ENCODE assay signal across 1 cellular context in the genomic region with DNA sequence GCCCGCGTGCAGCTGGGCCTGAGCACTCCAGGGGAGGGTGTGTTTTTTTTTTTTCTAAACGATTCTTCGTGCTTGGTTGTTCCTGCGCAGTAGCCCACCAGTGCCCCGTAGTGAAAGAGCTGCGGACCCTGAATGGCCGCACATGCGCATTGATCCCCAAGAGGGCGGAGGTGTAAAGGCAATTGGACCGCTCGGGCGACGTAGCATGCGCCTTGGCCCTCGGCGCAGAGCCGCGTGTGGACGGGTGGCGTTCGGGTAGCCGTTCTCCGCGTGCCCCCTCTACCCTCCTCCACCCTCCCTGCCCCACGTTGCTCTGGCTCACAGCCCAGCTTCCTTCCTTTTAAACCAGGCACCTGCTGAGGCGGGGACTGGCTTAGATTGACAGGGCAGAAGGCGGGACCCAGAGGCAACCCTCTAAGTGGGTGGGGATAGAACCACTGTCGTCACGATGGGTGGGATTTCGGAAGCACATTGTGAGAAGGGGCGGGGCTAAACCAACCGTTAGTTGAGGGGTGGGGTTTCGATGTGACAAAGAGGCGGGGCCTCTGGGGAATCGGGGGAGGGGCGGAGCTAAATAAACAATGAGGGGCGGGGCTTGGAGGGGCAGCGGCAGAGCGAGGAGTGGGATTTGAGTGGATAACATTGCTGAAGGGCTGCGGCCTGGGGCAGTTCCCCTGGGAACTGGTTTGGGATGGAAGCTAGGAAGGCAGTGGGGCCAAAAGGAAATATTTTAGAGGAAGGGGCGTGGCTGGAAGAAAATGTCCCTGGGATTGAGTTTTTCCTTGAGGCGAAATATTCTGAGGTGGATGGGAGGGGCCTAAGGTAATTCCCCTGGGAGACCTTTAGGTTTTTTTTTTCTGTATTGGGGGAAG.
TF ChIP-seq lines count a peak whose summit lies in the region.

No MANE protein-coding gene starts in this region.

TF ChIP-seq in WTC11, 78 proteins besides CTCF, POLR2A, EP300 and RAD21 (continued from another document and continues in another):
- TF ChIP-seq, protein P1, sequence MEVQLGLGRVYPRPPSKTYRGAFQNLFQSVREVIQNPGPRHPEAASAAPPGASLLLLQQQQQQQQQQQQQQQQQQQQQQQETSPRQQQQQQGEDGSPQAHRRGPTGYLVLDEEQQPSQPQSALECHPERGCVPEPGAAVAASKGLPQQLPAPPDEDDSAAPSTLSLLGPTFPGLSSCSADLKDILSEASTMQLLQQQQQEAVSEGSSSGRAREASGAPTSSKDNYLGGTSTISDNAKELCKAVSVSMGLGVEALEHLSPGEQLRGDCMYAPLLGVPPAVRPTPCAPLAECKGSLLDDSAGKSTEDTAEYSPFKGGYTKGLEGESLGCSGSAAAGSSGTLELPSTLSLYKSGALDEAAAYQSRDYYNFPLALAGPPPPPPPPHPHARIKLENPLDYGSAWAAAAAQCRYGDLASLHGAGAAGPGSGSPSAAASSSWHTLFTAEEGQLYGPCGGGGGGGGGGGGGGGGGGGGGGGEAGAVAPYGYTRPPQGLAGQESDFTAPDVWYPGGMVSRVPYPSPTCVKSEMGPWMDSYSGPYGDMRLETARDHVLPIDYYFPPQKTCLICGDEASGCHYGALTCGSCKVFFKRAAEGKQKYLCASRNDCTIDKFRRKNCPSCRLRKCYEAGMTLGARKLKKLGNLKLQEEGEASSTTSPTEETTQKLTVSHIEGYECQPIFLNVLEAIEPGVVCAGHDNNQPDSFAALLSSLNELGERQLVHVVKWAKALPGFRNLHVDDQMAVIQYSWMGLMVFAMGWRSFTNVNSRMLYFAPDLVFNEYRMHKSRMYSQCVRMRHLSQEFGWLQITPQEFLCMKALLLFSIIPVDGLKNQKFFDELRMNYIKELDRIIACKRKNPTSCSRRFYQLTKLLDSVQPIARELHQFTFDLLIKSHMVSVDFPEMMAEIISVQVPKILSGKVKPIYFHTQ (CRISPR knock-in tag; IDR thresholded peaks at IDR 0.05): 0 out of 2 replicates have a peak, but pooled peaks have one; percentile 40
- TF ChIP-seq ZNF138 (CRISPR knock-in tag; conservative IDR thresholded peaks at IDR 0.05): no peak
- TF ChIP-seq, protein P2, sequence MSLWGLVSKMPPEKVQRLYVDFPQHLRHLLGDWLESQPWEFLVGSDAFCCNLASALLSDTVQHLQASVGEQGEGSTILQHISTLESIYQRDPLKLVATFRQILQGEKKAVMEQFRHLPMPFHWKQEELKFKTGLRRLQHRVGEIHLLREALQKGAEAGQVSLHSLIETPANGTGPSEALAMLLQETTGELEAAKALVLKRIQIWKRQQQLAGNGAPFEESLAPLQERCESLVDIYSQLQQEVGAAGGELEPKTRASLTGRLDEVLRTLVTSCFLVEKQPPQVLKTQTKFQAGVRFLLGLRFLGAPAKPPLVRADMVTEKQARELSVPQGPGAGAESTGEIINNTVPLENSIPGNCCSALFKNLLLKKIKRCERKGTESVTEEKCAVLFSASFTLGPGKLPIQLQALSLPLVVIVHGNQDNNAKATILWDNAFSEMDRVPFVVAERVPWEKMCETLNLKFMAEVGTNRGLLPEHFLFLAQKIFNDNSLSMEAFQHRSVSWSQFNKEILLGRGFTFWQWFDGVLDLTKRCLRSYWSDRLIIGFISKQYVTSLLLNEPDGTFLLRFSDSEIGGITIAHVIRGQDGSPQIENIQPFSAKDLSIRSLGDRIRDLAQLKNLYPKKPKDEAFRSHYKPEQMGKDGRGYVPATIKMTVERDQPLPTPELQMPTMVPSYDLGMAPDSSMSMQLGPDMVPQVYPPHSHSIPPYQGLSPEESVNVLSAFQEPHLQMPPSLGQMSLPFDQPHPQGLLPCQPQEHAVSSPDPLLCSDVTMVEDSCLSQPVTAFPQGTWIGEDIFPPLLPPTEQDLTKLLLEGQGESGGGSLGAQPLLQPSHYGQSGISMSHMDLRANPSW (CRISPR knock-in tag; conservative IDR thresholded peaks at IDR 0.05; ENCODE audit: low read depth): no peak
- TF ChIP-seq ZNF219 (CRISPR knock-in tag; IDR thresholded peaks at IDR 0.05; ENCODE audit: borderline replicate concordance): no peak
- TF ChIP-seq, protein P3, sequence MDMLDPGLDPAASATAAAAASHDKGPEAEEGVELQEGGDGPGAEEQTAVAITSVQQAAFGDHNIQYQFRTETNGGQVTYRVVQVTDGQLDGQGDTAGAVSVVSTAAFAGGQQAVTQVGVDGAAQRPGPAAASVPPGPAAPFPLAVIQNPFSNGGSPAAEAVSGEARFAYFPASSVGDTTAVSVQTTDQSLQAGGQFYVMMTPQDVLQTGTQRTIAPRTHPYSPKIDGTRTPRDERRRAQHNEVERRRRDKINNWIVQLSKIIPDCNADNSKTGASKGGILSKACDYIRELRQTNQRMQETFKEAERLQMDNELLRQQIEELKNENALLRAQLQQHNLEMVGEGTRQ (CRISPR knock-in tag; IDR thresholded peaks at IDR 0.05): no peak; the same call in none of the 2 replicates
- TF ChIP-seq, protein P4, sequence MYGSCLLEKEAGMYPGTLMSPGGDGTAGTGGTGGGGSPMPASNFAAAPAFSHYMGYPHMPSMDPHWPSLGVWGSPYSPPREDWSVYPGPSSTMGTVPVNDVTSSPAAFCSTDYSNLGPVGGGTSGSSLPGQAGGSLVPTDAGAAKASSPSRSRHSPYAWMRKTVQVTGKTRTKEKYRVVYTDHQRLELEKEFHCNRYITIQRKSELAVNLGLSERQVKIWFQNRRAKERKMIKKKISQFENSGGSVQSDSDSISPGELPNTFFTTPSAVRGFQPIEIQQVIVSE (CRISPR knock-in tag; IDR thresholded peaks at IDR 0.05; ENCODE audit: borderline replicate concordance): 0 out of 2 replicates have a peak, but pooled peaks have one; percentile 16
- TF ChIP-seq ZNF121 (CRISPR knock-in tag; IDR thresholded peaks at IDR 0.05): no peak; the same call in 1 of the 2 replicates
- TF ChIP-seq, protein P5, sequence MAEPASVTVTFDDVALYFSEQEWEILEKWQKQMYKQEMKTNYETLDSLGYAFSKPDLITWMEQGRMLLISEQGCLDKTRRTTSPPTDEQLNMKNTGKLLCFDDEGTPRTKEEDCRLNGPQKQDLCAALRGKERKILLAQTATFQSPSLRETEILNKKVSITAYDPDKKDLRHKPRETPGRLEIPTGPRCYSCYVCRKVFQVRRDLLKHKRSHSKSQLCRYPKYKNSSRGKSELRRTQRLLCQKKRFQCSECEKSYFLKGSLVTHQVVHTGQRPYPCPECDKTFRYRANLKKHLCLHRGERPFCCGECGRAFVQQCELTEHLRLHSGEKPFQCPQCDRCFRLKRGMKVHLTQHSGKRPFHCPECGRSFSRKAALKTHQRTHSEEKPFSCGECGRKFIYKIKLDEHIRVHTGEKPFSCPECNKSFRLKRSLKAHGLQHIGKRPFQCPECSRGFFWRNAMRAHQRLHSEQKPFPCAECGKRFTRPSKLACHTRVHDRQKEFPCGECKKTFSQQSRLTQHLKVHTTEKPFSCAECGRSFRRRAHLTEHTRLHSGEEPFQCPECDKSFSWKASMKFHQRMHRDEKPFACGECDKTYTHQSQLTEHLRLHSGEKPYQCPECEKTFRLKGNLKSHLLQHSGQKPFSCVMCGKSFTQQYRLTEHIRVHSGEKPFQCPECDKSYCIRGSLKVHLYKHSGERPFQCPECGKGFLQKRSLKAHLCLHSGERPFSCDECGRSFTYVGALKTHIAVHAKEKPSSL (CRISPR knock-in tag; conservative IDR thresholded peaks at IDR 0.05): no peak
- TF ChIP-seq ZNF671 (CRISPR knock-in tag; IDR thresholded peaks at IDR 0.05): peak; percentile 39; the same call in 1 of the 2 replicates
- TF ChIP-seq, protein P6, sequence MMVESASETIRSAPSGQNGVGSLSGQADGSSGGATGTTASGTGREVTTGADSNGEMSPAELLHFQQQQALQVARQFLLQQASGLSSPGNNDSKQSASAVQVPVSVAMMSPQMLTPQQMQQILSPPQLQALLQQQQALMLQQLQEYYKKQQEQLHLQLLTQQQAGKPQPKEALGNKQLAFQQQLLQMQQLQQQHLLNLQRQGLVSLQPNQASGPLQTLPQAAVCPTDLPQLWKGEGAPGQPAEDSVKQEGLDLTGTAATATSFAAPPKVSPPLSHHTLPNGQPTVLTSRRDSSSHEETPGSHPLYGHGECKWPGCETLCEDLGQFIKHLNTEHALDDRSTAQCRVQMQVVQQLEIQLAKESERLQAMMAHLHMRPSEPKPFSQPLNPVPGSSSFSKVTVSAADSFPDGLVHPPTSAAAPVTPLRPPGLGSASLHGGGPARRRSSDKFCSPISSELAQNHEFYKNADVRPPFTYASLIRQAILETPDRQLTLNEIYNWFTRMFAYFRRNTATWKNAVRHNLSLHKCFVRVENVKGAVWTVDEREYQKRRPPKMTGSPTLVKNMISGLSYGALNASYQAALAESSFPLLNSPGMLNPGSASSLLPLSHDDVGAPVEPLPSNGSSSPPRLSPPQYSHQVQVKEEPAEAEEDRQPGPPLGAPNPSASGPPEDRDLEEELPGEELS (CRISPR knock-in tag; IDR thresholded peaks at IDR 0.05): no peak; the same call in 1 of the 2 replicates
- TF ChIP-seq, protein P7, sequence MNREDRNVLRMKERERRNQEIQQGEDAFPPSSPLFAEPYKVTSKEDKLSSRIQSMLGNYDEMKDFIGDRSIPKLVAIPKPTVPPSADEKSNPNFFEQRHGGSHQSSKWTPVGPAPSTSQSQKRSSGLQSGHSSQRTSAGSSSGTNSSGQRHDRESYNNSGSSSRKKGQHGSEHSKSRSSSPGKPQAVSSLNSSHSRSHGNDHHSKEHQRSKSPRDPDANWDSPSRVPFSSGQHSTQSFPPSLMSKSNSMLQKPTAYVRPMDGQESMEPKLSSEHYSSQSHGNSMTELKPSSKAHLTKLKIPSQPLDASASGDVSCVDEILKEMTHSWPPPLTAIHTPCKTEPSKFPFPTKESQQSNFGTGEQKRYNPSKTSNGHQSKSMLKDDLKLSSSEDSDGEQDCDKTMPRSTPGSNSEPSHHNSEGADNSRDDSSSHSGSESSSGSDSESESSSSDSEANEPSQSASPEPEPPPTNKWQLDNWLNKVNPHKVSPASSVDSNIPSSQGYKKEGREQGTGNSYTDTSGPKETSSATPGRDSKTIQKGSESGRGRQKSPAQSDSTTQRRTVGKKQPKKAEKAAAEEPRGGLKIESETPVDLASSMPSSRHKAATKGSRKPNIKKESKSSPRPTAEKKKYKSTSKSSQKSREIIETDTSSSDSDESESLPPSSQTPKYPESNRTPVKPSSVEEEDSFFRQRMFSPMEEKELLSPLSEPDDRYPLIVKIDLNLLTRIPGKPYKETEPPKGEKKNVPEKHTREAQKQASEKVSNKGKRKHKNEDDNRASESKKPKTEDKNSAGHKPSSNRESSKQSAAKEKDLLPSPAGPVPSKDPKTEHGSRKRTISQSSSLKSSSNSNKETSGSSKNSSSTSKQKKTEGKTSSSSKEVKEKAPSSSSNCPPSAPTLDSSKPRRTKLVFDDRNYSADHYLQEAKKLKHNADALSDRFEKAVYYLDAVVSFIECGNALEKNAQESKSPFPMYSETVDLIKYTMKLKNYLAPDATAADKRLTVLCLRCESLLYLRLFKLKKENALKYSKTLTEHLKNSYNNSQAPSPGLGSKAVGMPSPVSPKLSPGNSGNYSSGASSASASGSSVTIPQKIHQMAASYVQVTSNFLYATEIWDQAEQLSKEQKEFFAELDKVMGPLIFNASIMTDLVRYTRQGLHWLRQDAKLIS (CRISPR knock-in tag; IDR thresholded peaks at IDR 0.05; ENCODE audit: borderline replicate concordance): 0 out of 2 replicates have a peak, but pooled peaks have one; percentile 46
- no peak for TF ChIP-seq OVOL2 (CRISPR knock-in tag; IDR thresholded peaks at IDR 0.05; ENCODE audit: borderline replicate concordance)
- peak; percentile 60 for TF ChIP-seq SP1 (CRISPR knock-in tag; conservative IDR thresholded peaks at IDR 0.05)
- TF ChIP-seq, protein P8, sequence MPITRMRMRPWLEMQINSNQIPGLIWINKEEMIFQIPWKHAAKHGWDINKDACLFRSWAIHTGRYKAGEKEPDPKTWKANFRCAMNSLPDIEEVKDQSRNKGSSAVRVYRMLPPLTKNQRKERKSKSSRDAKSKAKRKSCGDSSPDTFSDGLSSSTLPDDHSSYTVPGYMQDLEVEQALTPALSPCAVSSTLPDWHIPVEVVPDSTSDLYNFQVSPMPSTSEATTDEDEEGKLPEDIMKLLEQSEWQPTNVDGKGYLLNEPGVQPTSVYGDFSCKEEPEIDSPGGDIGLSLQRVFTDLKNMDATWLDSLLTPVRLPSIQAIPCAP (CRISPR knock-in tag; IDR thresholded peaks at IDR 0.05): no peak
- TF ChIP-seq, protein P9, sequence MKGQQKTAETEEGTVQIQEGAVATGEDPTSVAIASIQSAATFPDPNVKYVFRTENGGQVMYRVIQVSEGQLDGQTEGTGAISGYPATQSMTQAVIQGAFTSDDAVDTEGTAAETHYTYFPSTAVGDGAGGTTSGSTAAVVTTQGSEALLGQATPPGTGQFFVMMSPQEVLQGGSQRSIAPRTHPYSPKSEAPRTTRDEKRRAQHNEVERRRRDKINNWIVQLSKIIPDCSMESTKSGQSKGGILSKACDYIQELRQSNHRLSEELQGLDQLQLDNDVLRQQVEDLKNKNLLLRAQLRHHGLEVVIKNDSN (CRISPR knock-in tag; IDR thresholded peaks at IDR 0.05): no peak
- peak; percentile 78 for TF ChIP-seq PRRX2 (CRISPR knock-in tag; IDR thresholded peaks at IDR 0.05)
- peak; percentile 89 for TF ChIP-seq EMX1 (CRISPR knock-in tag; IDR thresholded peaks at IDR 0.05)
- TF ChIP-seq, protein P10, sequence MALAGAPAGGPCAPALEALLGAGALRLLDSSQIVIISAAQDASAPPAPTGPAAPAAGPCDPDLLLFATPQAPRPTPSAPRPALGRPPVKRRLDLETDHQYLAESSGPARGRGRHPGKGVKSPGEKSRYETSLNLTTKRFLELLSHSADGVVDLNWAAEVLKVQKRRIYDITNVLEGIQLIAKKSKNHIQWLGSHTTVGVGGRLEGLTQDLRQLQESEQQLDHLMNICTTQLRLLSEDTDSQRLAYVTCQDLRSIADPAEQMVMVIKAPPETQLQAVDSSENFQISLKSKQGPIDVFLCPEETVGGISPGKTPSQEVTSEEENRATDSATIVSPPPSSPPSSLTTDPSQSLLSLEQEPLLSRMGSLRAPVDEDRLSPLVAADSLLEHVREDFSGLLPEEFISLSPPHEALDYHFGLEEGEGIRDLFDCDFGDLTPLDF (CRISPR knock-in tag; IDR thresholded peaks at IDR 0.05): peak; percentile 46; the same call in 1 of the 2 replicates
- no peak; the same call in 1 of the 2 replicates for TF ChIP-seq NFYB (CRISPR knock-in tag; conservative IDR thresholded peaks at IDR 0.05; ENCODE audit: low read depth)
- TF ChIP-seq, protein P11, sequence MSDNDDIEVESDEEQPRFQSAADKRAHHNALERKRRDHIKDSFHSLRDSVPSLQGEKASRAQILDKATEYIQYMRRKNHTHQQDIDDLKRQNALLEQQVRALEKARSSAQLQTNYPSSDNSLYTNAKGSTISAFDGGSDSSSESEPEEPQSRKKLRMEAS (CRISPR knock-in tag; IDR thresholded peaks at IDR 0.05): peak; percentile 93
- TF ChIP-seq CBFB (CRISPR knock-in tag; IDR thresholded peaks at IDR 0.05; ENCODE audit: low read depth): no peak
- TF ChIP-seq ELF4 (CRISPR knock-in tag; IDR thresholded peaks at IDR 0.05; ENCODE audit: low read depth): no peak
- TF ChIP-seq NFE2L1 (CRISPR knock-in tag; IDR thresholded peaks at IDR 0.05): no peak
- no peak for TF ChIP-seq KAT7 (CRISPR knock-in tag; IDR thresholded peaks at IDR 0.05; ENCODE audit: borderline replicate concordance)
- TF ChIP-seq, protein P12, sequence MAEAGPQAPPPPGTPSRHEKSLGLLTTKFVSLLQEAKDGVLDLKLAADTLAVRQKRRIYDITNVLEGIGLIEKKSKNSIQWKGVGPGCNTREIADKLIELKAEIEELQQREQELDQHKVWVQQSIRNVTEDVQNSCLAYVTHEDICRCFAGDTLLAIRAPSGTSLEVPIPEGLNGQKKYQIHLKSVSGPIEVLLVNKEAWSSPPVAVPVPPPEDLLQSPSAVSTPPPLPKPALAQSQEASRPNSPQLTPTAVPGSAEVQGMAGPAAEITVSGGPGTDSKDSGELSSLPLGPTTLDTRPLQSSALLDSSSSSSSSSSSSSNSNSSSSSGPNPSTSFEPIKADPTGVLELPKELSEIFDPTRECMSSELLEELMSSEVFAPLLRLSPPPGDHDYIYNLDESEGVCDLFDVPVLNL (CRISPR knock-in tag; IDR thresholded peaks at IDR 0.05; ENCODE audit: borderline replicate concordance, low read depth): no peak
- TF ChIP-seq GTF2I (CRISPR knock-in tag; conservative IDR thresholded peaks at IDR 0.05): no peak
